ENCODE assay signal across 8 cellular contexts in the genomic region with DNA sequence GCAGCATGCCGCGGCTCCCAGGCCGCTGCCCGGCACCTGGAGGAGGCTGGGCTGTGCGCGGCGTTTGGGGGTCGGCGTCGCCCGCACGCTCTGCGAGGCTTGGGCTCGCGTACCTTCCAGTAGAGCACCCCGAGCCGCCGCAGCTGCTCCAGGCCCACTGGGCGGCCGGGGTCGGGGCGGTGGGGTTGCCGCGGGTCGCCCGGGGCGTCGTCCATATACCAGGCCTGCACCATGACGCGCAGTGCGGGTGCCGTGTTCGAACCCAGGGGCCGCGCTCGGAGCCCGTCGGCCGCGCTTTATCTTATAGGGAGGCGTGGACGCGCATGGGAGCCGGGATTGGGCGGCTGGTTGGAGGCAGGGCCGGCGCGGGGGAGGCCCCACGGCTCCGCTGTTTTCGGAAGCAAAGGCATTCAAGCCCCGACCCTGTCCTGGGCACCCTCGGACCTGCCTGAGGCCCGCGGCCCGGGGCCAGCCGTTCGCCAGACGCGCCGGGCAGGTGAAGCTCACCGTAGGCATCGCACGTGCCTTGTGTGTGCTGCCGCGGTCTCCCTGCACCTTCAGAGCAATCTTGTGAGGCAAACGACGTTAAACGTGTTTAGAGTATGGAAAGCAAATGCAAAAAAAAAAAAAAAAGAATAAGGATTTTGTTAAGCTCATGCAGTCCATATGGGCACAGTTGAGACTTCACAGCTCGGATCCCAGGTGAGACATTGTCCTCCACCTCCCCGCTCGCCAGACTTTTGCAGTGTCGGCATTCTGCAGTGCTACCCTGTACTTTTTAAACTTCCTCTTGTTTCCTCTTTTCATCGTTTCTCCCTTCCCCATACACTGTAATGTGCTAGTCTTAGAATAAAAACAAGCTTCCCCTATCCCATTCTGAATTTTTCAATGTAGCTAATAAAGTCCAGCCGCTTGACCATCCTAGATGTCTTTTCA. TPM values are rescaled to one million over a fixed set of nuclear protein-coding genes. Genes with fewer than 3 reads are reported as not detected.
DNase-seq lines count a peak whose midpoint lies in the region; ATAC-seq and TF ChIP-seq lines count a peak whose summit lies in the region.

A gene with protein sequence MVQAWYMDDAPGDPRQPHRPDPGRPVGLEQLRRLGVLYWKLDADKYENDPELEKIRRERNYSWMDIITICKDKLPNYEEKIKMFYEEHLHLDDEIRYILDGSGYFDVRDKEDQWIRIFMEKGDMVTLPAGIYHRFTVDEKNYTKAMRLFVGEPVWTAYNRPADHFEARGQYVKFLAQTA (minus strand): TSS at position 277 of the 936 bp plus-strand sequence. CDS start 44 bp downstream, at position 233.

- H3K36me3 Mint-ChIP-seq in natural killer cell: peaks cover 7% of the 10 kb centered on the region

- ATAC-seq in GM21423 (IDR thresholded peaks at IDR 0.05; ENCODE audit: unreplicated experiment) (peak; percentile 55), Panc1 (peak; percentile 91), natural killer cell (peak; percentile 56 to 75 (median 62))
- peak; percentile 80 for ATAC-seq in stimulated activated naive CD8-positive, alpha-beta T cell treated with anti-CD3 and anti-CD28 coated beads, Interleukin-15, Interleukin-2, amounts not matched to agents 100 U/mL and 50 U/mL, for 24 hours

- H3K27me3 ChIP-seq in Panc1 (ENCODE audit: control insufficient read depth, insufficient read depth, low read length): no peaks in the 10 kb centered on the region

- no TSS peak for BruUV-seq in Panc1 (replicated peaks; lab: Mats Ljungman, UMichigan)

- intact Hi-C loops in Panc1 (cut with micrococcal nuclease; ENCODE audit: unreplicated experiment) (no loop called here), natural killer cell (cut with micrococcal nuclease) (loop anchor here (1.0 kb wide), 1 partner anchor 56 kb away; a partner anchor contains a TSS)

- H3K36me3 ChIP-seq in Panc1 (ENCODE audit: control insufficient read depth, insufficient read depth, low read length): no peaks in the 10 kb centered on the region; the same call in 1 of the 2 replicates

- H3K27me3 Mint-ChIP-seq in natural killer cell (ENCODE audit: low read depth in 2 of 2): no peaks in the 10 kb centered on the region

- H3K9me3 Mint-ChIP-seq in natural killer cell: peaks cover 0 to 6% of the 10 kb centered on the region in 2 donors

- in situ Hi-C loops in Panc1 (cut with HindIII; ENCODE audit: low pct_unique_long_range_greater_than_20kb, low sequenced_read_pairs): no loop called here

- no peaks in the 10 kb centered on the region for H3K9me3 ChIP-seq in Panc1 (ENCODE audit: control insufficient read depth, insufficient read depth, low read depth, low read length)

- H3K4me3 Mint-ChIP-seq in natural killer cell: peak within 1 kb of the TSS; percentile 92

- TF ChIP-seq CTCF in Panc1 (IDR thresholded peaks at IDR 0.05): no peak
- TF ChIP-seq CTCF in fibroblast of mammary gland (conservative IDR thresholded peaks at IDR 0.05; ENCODE audit: control insufficient read depth, insufficient read depth, low read depth, low read length): no peak
- TF ChIP-seq CTCF in natural killer cell (IDR thresholded peaks at IDR 0.05): no peak

- peaks cover 12% of the 10 kb centered on the region for H3K4me1 ChIP-seq in Panc1 (ENCODE audit: control insufficient read depth, insufficient read depth, low read length)

- peak within 1 kb of the TSS; percentile 77 to 95 for H3K27ac Mint-ChIP-seq in natural killer cell

- POLR2A ChIA-PET in Panc1 (lab: Charles Lee): interaction anchor here (0.6 kb wide), 3 partner anchors 16 to 1834 kb away, joined by 3 to 5 read pairs (median 4); no protein-coding TSS in a partner anchor

- H3K4me3 ChIP-seq in Panc1 (ENCODE audit: low read depth in 2 of 2, low read length in 2 of 2): peak within 1 kb of the TSS; percentile 77 to 89
- H3K4me3 ChIP-seq in fibroblast of mammary gland (ENCODE audit: control insufficient read depth, low read depth, low read length): peak within 1 kb of the TSS; percentile 87

- DNase-seq in DMS53 (lab: John Stamatoyannopoulos, UW) (peak; percentile 85), HUDEP-2 (lab: John Stamatoyannopoulos, UW; ENCODE audit: unreplicated experiment in 76 of 76) (peak in 73 of 76 experiments; percentile 23 to 88 (median 74)), Panc1 (ENCODE audit: low read depth, low spot score) (no peak), fibroblast of mammary gland (ENCODE audit: low read depth) (peak; percentile 63), natural killer cell (peak; percentile 66)
- peak; percentile 59 to 66 for DNase-seq in activated T-helper 1 cell treated with anti-CD3 and anti-CD28 coated beads, Interleukin-2, amount 50 U/mL, for 16 hours (ENCODE audit: low read depth in 1 of 2, low spot score in 1 of 2)
- peak; percentile 85 for DNase-seq in stimulated activated naive CD8-positive, alpha-beta T cell treated with anti-CD3 and anti-CD28 coated beads, Interleukin-15, Interleukin-2, amounts not matched to agents 100 U/mL and 50 U/mL, for 24 hours

- peak within 1 kb of the TSS; percentile 85 for H3K27ac ChIP-seq in Panc1 (ENCODE audit: low read length)

- peaks cover 25 to 33% of the 10 kb centered on the region in 2 donors for H3K4me1 Mint-ChIP-seq in natural killer cell

- CTCF ChIA-PET in Panc1 (lab: Charles Lee): interaction anchor here (0.6 kb wide), 1 partner anchor 10 kb away, joined by 3 read pairs; no protein-coding TSS in a partner anchor

RNA-seq across cellular contexts. Expression of the gene that starts here (rescaled TPM):
- total RNA-seq in Panc1 (2021; ENCODE audit: unreplicated experiment) (42.9 TPM), natural killer cell (10 to 100 TPM; 15.9 to 23.0 (median 17.4) TPM)
- polyA plus RNA-seq in Panc1 (2012; ENCODE audit: insufficient read length): 31.8 TPM
